Comparison of ENCODE assay signal across 1 cellular context in the genomic region with DNA sequence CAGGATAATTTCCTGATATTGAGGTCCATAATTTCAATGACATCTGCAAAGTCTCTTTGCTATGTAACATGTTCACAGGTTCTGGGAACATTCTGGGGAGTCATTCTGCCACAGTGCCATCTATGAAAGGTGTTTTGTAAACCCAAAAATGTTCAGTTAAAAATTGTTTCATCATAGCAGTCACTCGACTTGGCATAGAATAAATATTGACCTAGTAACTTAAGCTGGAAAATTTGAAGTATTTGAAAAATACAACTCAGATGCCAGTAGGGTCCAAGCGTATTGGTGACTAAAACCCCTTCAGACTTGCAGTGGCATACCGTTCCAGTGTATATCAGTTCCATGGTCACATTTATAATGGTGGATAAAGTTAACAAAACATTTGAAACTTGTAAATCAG.
TF ChIP-seq lines count a peak whose summit lies in the region.

No MANE protein-coding gene starts in this region.

TF ChIP-seq in GM23338, 12 proteins besides CTCF, POLR2A, EP300 and RAD21 (continued from another document):
- TF ChIP-seq CREB1 (CRISPR knock-in tag; IDR thresholded peaks at IDR 0.05; ENCODE audit: low read depth) (no peak), EZH2 (IDR thresholded peaks at IDR 0.05; ENCODE audit: low read depth, unreplicated experiment) (no peak), STAT1 (IDR thresholded peaks at IDR 0.05; ENCODE audit: unreplicated experiment) (no peak), POLR2AphosphoS5 (IDR thresholded peaks at IDR 0.05; ENCODE audit: low read depth) (no peak), ZNF114 (CRISPR knock-in tag; IDR thresholded peaks at IDR 0.05) (no peak), ZNF331 (CRISPR knock-in tag; IDR thresholded peaks at IDR 0.05; ENCODE audit: low read depth) (no peak), NANOG (IDR thresholded peaks at IDR 0.05; ENCODE audit: borderline replicate concordance) (no peak), JUNB (IDR thresholded peaks at IDR 0.05; ENCODE audit: unreplicated experiment) (no peak), EZH2phosphoT487 (IDR thresholded peaks at IDR 0.05; ENCODE audit: unreplicated experiment) (no peak)
- TF ChIP-seq, protein P1, sequence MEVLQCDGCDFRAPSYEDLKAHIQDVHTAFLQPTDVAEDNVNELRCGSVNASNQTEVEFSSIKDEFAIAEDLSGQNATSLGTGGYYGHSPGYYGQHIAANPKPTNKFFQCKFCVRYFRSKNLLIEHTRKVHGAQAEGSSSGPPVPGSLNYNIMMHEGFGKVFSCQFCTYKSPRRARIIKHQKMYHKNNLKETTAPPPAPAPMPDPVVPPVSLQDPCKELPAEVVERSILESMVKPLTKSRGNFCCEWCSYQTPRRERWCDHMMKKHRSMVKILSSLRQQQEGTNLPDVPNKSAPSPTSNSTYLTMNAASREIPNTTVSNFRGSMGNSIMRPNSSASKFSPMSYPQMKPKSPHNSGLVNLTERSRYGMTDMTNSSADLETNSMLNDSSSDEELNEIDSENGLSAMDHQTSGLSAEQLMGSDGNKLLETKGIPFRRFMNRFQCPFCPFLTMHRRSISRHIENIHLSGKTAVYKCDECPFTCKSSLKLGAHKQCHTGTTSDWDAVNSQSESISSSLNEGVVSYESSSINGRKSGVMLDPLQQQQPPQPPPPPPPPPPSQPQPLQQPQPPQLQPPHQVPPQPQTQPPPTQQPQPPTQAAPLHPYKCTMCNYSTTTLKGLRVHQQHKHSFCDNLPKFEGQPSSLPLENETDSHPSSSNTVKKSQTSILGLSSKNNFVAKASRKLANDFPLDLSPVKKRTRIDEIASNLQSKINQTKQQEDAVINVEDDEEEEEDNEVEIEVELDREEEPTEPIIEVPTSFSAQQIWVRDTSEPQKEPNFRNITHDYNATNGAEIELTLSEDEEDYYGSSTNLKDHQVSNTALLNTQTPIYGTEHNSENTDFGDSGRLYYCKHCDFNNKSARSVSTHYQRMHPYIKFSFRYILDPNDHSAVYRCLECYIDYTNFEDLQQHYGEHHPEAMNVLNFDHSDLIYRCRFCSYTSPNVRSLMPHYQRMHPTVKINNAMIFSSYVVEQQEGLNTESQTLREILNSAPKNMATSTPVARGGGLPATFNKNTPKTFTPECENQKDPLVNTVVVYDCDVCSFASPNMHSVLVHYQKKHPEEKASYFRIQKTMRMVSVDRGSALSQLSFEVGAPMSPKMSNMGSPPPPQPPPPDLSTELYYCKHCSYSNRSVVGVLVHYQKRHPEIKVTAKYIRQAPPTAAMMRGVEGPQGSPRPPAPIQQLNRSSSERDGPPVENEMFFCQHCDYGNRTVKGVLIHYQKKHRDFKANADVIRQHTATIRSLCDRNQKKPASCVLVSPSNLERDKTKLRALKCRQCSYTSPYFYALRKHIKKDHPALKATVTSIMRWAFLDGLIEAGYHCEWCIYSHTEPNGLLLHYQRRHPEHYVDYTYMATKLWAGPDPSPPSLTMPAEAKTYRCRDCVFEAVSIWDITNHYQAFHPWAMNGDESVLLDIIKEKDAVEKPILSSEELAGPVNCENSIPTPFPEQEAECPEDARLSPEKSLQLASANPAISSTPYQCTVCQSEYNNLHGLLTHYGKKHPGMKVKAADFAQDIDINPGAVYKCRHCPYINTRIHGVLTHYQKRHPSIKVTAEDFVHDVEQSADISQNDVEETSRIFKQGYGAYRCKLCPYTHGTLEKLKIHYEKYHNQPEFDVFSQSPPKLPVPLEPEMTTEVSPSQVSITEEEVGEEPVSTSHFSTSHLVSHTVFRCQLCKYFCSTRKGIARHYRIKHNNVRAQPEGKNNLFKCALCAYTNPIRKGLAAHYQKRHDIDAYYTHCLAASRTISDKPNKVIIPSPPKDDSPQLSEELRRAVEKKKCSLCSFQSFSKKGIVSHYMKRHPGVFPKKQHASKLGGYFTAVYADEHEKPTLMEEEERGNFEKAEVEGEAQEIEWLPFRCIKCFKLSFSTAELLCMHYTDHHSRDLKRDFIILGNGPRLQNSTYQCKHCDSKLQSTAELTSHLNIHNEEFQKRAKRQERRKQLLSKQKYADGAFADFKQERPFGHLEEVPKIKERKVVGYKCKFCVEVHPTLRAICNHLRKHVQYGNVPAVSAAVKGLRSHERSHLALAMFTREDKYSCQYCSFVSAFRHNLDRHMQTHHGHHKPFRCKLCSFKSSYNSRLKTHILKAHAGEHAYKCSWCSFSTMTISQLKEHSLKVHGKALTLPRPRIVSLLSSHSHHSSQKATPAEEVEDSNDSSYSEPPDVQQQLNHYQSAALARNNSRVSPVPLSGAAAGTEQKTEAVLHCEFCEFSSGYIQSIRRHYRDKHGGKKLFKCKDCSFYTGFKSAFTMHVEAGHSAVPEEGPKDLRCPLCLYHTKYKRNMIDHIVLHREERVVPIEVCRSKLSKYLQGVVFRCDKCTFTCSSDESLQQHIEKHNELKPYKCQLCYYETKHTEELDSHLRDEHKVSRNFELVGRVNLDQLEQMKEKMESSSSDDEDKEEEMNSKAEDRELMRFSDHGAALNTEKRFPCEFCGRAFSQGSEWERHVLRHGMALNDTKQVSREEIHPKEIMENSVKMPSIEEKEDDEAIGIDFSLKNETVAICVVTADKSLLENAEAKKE (CRISPR knock-in tag; IDR thresholded peaks at IDR 0.05), result no peak
